ENCODE assay signal across 27 cellular contexts in the genomic region with DNA sequence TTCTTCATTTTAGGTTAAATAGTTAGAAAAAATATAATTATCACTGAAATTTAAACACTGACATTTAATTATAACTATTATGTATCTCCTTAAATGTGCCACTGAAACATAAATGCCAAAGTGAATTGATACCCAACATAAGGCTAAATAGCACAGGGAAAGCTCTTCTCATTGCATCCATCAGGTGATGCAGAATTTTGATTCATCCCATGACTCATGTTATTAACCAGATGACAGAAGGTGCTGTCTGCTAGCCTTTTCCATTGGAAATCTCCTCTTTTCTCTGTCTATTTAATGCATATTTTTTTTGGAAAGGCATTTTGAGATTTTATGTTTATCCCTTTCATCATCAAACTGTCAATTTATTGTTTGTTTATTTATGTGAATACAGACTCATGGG.
"Had no signal": no experiment of that assay in that cellular context is flagged by ENCODE, and none has a peak within 500 bp of the region (broad histone marks: within the 10 kb centered on the region; RNA-seq: fewer than 3 reads in every experiment).

No MANE protein-coding gene starts in this region.

- H3K27ac ChIP-seq: brain microvascular endothelial cell, colonic mucosa, gastroesophageal sphincter, heart right ventricle, hepatocyte, VCaP had no signal

- DNase-seq: activated CD4-positive, alpha-beta memory T cell treated with anti-CD3 and anti-CD28 coated beads, Interleukin-2, amount 10 ng/mL, durations not matched to agents 7 days and 5 days; activated CD4-positive, alpha-beta T cell treated with anti-CD3 and anti-CD28 coated beads for 1 hour; activated CD4-positive, alpha-beta T cell treated with anti-CD3 and anti-CD28 coated beads for 4 hours; activated CD4-positive, alpha-beta T cell treated with anti-CD3 and anti-CD28 coated beads, Interleukin-2, amount 10 ng/mL, durations not matched to agents 7 days and 5 days; activated CD4-positive, alpha-beta T cell treated with anti-CD3 and anti-CD28 coated beads, Interleukin-2, amount 50 U/mL, for 4 hours; activated CD8-positive, alpha-beta memory T cell treated with anti-CD3 and anti-CD28 coated beads for 24 hours; activated effector memory CD4-positive, alpha-beta T cell treated with Interleukin-2 at 50 U/mL for 16 hours; activated gamma-delta T cell treated with Interleukin-2 at 50 U/mL for 16 hours; activated naive CD4-positive, alpha-beta T cell treated with anti-CD3 and anti-CD28 coated beads, Interleukin-2, amount 50 U/mL, for 16 hours; activated naive CD4-positive, alpha-beta T cell treated with Interleukin-2 at 50 U/mL for 16 hours; activated T-cell treated with anti-CD3 and anti-CD28 coated beads, Interleukin-2, amount 50 U/mL, for 4 hours; amniotic stem cell; anterior cingulate cortex; brain microvascular endothelial cell; central memory CD4-positive, alpha-beta T cell; cerebellar nuclear complex; colonic mucosa; effector CD8-positive, alpha-beta T cell; foreskin melanocyte; heart right ventricle; T-helper 2 cell had no signal

- H3K4me3 ChIP-seq: colonic mucosa, gastroesophageal sphincter, heart right ventricle, hepatocyte had no signal

- FAIRE-seq: astrocyte, endometrium, endothelial cell of umbilical vein had no signal

- H3K27me3 ChIP-seq: brain microvascular endothelial cell, colonic mucosa, gastroesophageal sphincter, heart right ventricle, hepatocyte had no signal

- H2AFZ ChIP-seq: hepatocyte had no signal

- H3K79me2 ChIP-seq: hepatocyte had no signal

- H3K4me1 ChIP-seq: colonic mucosa, gastroesophageal sphincter had no signal

- H3K9me3 ChIP-seq: colonic mucosa, gastroesophageal sphincter, heart right ventricle had no signal

- H3K36me3 ChIP-seq: brain microvascular endothelial cell, colonic mucosa, gastroesophageal sphincter, heart right ventricle had no signal

- H3K4me2 ChIP-seq: hepatocyte had no signal
